2 cellular contexts compared by ENCODE assay signal in the genomic region with DNA sequence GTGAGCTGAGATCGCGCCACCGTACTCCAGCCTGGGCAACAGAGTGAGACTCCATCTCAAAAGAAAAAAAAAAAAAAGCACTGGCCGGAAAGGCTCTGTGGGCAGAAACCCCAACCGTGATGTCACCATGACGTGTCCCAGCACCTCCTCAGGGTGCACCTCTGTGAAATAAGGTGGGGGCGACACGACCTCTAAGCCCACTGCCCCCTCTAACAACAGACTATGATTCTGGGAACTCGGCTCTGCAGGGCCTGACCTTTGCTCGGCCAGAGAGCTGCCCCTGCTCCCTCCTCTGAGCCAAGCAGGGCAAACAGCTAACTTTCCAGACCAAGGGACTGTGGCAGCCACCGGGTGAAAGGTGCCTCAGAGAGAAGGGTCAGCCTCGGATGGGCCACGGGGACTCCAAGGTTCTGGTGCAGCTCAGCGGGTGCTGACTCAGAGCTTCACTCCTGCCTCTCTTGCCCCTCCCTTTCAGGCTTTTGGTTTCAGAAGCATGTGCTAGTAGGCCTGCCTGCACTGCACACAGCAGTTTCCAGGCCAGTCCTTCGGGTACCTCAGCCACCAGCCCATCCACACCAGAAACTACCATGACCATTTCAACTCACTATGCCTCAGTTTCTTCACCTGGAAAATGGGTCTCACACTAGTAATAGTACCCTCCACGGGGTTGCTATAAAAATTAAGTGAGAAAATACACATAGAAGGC.
TF ChIP-seq lines count a peak whose summit lies in the region.

No MANE protein-coding gene starts in this region.

TF ChIP-seq in HEK293, 187 proteins besides CTCF, POLR2A, EP300 and RAD21:
- TF ChIP-seq ZNF707 (tag by site-specific recombination; IDR thresholded peaks at IDR 0.05) (no peak), ZFP3 (tag by site-specific recombination; IDR thresholded peaks at IDR 0.05; ENCODE audit: low read depth) (no peak), ZNF311 (tag by site-specific recombination; IDR thresholded peaks at IDR 0.05; ENCODE audit: borderline replicate concordance) (no peak), ZNF302 (tag by site-specific recombination; IDR thresholded peaks at IDR 0.05; ENCODE audit: low read depth) (no peak)
- TF ChIP-seq, protein P1, sequence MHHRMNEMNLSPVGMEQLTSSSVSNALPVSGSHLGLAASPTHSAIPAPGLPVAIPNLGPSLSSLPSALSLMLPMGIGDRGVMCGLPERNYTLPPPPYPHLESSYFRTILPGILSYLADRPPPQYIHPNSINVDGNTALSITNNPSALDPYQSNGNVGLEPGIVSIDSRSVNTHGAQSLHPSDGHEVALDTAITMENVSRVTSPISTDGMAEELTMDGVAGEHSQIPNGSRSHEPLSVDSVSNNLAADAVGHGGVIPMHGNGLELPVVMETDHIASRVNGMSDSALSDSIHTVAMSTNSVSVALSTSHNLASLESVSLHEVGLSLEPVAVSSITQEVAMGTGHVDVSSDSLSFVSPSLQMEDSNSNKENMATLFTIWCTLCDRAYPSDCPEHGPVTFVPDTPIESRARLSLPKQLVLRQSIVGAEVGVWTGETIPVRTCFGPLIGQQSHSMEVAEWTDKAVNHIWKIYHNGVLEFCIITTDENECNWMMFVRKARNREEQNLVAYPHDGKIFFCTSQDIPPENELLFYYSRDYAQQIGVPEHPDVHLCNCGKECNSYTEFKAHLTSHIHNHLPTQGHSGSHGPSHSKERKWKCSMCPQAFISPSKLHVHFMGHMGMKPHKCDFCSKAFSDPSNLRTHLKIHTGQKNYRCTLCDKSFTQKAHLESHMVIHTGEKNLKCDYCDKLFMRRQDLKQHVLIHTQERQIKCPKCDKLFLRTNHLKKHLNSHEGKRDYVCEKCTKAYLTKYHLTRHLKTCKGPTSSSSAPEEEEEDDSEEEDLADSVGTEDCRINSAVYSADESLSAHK (tag by site-specific recombination; IDR thresholded peaks at IDR 0.05), result peak; percentile 91
TF ChIP-seq in HEK293: peak in this region for 1.

TF ChIP-seq in GM12878, 131 proteins besides CTCF, POLR2A, EP300 and RAD21:
- peak; percentile 47; the same call in 1 of the 2 replicates for TF ChIP-seq ZNF384 (IDR thresholded peaks at IDR 0.05; ENCODE audit: borderline replicate concordance, low read depth, low read length)
- TF ChIP-seq, protein P2, sequence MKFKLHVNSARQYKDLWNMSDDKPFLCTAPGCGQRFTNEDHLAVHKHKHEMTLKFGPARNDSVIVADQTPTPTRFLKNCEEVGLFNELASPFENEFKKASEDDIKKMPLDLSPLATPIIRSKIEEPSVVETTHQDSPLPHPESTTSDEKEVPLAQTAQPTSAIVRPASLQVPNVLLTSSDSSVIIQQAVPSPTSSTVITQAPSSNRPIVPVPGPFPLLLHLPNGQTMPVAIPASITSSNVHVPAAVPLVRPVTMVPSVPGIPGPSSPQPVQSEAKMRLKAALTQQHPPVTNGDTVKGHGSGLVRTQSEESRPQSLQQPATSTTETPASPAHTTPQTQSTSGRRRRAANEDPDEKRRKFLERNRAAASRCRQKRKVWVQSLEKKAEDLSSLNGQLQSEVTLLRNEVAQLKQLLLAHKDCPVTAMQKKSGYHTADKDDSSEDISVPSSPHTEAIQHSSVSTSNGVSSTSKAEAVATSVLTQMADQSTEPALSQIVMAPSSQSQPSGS (IDR thresholded peaks at IDR 0.05; ENCODE audit: low read length), result no peak
- TF ChIP-seq HDGF (IDR thresholded peaks at IDR 0.05), result 0 out of 2 replicates have a peak, but pooled peaks have one; percentile 19
- TF ChIP-seq BHLHE40 (IDR thresholded peaks at IDR 0.05; ENCODE audit: borderline replicate concordance in 1 of 2, low read depth in 2 of 2, low read length in 1 of 2), result peak; percentile 16 to 55; a peak in 1 of 4 replicates
- peak; percentile 62 for TF ChIP-seq NR2F1 (conservative IDR thresholded peaks at IDR 0.05)
- TF ChIP-seq MEF2B (IDR thresholded peaks at IDR 0.05; ENCODE audit: partially characterized antibody, poor library complexity, severe bottlenecking), result no peak
- TF ChIP-seq, protein P3, sequence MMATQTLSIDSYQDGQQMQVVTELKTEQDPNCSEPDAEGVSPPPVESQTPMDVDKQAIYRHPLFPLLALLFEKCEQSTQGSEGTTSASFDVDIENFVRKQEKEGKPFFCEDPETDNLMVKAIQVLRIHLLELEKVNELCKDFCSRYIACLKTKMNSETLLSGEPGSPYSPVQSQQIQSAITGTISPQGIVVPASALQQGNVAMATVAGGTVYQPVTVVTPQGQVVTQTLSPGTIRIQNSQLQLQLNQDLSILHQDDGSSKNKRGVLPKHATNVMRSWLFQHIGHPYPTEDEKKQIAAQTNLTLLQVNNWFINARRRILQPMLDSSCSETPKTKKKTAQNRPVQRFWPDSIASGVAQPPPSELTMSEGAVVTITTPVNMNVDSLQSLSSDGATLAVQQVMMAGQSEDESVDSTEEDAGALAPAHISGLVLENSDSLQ (IDR thresholded peaks at IDR 0.05), result 0 out of 2 replicates have a peak, but pooled peaks have one; percentile 10
- TF ChIP-seq KAT2A (conservative IDR thresholded peaks at IDR 0.05; ENCODE audit: control insufficient read depth, low read depth, low read length), result no peak
- peak; percentile 49; the same call in 1 of the 2 replicates for TF ChIP-seq BACH1 (IDR thresholded peaks at IDR 0.05; ENCODE audit: borderline replicate concordance)
- TF ChIP-seq IRF4 (IDR thresholded peaks at IDR 0.05; ENCODE audit: low read depth, low read length), result peak; percentile 67; the same call in 1 of the 2 replicates
- TF ChIP-seq IKZF2 (IDR thresholded peaks at IDR 0.05), result no peak
- TF ChIP-seq MTA3 (IDR thresholded peaks at IDR 0.05; ENCODE audit: borderline replicate concordance, low read length), result no peak
- TF ChIP-seq DPF2 (IDR thresholded peaks at IDR 0.05), result peak; percentile 46; the same call in 1 of the 2 replicates
- no peak for TF ChIP-seq CHD2 (IDR thresholded peaks at IDR 0.05; ENCODE audit: borderline replicate concordance, low read depth, low read length)
- TF ChIP-seq SMARCA5 (IDR thresholded peaks at IDR 0.05), result peak; percentile 66; the same call in 1 of the 2 replicates
- TF ChIP-seq IKZF1 (conservative IDR thresholded peaks at IDR 0.05), result peak; percentile 45; the same call in 1 of the 2 replicates
- TF ChIP-seq, protein P4, sequence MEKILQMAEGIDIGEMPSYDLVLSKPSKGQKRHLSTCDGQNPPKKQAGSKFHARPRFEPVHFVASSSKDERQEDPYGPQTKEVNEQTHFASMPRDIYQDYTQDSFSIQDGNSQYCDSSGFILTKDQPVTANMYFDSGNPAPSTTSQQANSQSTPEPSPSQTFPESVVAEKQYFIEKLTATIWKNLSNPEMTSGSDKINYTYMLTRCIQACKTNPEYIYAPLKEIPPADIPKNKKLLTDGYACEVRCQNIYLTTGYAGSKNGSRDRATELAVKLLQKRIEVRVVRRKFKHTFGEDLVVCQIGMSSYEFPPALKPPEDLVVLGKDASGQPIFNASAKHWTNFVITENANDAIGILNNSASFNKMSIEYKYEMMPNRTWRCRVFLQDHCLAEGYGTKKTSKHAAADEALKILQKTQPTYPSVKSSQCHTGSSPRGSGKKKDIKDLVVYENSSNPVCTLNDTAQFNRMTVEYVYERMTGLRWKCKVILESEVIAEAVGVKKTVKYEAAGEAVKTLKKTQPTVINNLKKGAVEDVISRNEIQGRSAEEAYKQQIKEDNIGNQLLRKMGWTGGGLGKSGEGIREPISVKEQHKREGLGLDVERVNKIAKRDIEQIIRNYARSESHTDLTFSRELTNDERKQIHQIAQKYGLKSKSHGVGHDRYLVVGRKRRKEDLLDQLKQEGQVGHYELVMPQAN (conservative IDR thresholded peaks at IDR 0.05), result no peak
- TF ChIP-seq, protein P5, sequence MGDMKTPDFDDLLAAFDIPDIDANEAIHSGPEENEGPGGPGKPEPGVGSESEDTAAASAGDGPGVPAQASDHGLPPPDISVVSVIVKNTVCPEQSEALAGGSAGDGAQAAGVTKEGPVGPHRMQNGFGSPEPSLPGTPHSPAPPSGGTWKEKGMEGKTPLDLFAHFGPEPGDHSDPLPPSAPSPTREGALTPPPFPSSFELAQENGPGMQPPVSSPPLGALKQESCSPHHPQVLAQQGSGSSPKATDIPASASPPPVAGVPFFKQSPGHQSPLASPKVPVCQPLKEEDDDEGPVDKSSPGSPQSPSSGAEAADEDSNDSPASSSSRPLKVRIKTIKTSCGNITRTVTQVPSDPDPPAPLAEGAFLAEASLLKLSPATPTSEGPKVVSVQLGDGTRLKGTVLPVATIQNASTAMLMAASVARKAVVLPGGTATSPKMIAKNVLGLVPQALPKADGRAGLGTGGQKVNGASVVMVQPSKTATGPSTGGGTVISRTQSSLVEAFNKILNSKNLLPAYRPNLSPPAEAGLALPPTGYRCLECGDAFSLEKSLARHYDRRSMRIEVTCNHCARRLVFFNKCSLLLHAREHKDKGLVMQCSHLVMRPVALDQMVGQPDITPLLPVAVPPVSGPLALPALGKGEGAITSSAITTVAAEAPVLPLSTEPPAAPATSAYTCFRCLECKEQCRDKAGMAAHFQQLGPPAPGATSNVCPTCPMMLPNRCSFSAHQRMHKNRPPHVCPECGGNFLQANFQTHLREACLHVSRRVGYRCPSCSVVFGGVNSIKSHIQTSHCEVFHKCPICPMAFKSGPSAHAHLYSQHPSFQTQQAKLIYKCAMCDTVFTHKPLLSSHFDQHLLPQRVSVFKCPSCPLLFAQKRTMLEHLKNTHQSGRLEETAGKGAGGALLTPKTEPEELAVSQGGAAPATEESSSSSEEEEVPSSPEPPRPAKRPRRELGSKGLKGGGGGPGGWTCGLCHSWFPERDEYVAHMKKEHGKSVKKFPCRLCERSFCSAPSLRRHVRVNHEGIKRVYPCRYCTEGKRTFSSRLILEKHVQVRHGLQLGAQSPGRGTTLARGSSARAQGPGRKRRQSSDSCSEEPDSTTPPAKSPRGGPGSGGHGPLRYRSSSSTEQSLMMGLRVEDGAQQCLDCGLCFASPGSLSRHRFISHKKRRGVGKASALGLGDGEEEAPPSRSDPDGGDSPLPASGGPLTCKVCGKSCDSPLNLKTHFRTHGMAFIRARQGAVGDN (IDR thresholded peaks at IDR 0.05), result peak; percentile 60
- TF ChIP-seq, protein P6, sequence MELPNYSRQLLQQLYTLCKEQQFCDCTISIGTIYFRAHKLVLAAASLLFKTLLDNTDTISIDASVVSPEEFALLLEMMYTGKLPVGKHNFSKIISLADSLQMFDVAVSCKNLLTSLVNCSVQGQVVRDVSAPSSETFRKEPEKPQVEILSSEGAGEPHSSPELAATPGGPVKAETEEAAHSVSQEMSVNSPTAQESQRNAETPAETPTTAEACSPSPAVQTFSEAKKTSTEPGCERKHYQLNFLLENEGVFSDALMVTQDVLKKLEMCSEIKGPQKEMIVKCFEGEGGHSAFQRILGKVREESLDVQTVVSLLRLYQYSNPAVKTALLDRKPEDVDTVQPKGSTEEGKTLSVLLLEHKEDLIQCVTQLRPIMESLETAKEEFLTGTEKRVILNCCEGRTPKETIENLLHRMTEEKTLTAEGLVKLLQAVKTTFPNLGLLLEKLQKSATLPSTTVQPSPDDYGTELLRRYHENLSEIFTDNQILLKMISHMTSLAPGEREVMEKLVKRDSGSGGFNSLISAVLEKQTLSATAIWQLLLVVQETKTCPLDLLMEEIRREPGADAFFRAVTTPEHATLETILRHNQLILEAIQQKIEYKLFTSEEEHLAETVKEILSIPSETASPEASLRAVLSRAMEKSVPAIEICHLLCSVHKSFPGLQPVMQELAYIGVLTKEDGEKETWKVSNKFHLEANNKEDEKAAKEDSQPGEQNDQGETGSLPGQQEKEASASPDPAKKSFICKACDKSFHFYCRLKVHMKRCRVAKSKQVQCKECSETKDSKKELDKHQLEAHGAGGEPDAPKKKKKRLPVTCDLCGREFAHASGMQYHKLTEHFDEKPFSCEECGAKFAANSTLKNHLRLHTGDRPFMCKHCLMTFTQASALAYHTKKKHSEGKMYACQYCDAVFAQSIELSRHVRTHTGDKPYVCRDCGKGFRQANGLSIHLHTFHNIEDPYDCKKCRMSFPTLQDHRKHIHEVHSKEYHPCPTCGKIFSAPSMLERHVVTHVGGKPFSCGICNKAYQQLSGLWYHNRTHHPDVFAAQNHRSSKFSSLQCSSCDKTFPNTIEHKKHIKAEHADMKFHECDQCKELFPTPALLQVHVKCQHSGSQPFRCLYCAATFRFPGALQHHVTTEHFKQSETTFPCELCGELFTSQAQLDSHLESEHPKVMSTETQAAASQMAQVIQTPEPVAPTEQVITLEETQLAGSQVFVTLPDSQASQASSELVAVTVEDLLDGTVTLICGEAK (IDR thresholded peaks at IDR 0.05; ENCODE audit: borderline replicate concordance), result no peak
- peak; percentile 44; the same call in 1 of the 2 replicates for TF ChIP-seq MXI1 (IDR thresholded peaks at IDR 0.05; ENCODE audit: low read depth, low read length)
- TF ChIP-seq PML (IDR thresholded peaks at IDR 0.05; ENCODE audit: low read length), result no peak
- peak; percentile 11; the same call in 1 of the 2 replicates for TF ChIP-seq CREM (IDR thresholded peaks at IDR 0.05; ENCODE audit: low read depth)
- no peak for TF ChIP-seq SMC3 (IDR thresholded peaks at IDR 0.05; ENCODE audit: borderline replicate concordance, low read length)
